ENCODE assay signal across 7 cellular contexts in genomic region chr10:90872648-90873020, GRCh38. TPM values are rescaled to one million over a fixed set of nuclear protein-coding genes. Genes with fewer than 3 reads are reported as not detected.
DNase-seq lines count a peak whose midpoint lies in the region; ATAC-seq and TF ChIP-seq lines count a peak whose summit lies in the region.

No MANE protein-coding gene starts in this region.

- H3K4me1 ChIP-seq in HCT116 (ENCODE audit: control insufficient read depth in 1 of 2, insufficient read depth in 2 of 2, low read length in 2 of 2), result peaks cover 6 to 17% of the 10 kb centered on the region in 2 experiments; a peak in 3 of 4 replicates
- H3K4me1 ChIP-seq in right cardiac atrium (ENCODE audit: control insufficient read depth, insufficient read depth, low read length), result peaks cover 3% of the 10 kb centered on the region

- H3K4me3 ChIP-seq in HCT116 (replicated peaks in 1 of 2; ENCODE audit: low read depth in 1 of 2, low read length in 2 of 2) (peak overlapping the region; percentile 86 to 92), right cardiac atrium (ENCODE audit: low read length) (peak overlapping the region; percentile 93)

- no peaks in the 10 kb centered on the region for H3K9me2 ChIP-seq in HCT116 (ENCODE audit: insufficient read depth)

- peaks cover 13 to 17% of the 10 kb centered on the region in 2 experiments; a peak in 3 of 4 replicates for H3K36me3 ChIP-seq in HCT116 (ENCODE audit: control insufficient read depth in 1 of 2, insufficient read depth in 2 of 2, low read length in 2 of 2)

- H3K9me3 ChIP-seq in HCT116 (ENCODE audit: control insufficient read depth in 1 of 2, insufficient read depth in 1 of 2, low read depth in 1 of 2, low read length in 2 of 2) (peaks cover 0 to 7% of the 10 kb centered on the region in 2 experiments; a peak in 2 of 4 replicates), right cardiac atrium (ENCODE audit: control insufficient read depth, low read length) (no peaks in the 10 kb centered on the region)

- H3K27me3 ChIP-seq in HCT116 (ENCODE audit: insufficient read depth, low read length) (no peaks in the 10 kb centered on the region), right cardiac atrium (ENCODE audit: control insufficient read depth, insufficient read depth) (no peaks in the 10 kb centered on the region)

- TF ChIP-seq CTCF in HCT116 (IDR thresholded peaks at IDR 0.05 in 2 of 3, conservative IDR thresholded peaks at IDR 0.05 in 1 of 3; ENCODE audit: borderline replicate concordance in 1 of 3, insufficient read depth in 1 of 3, low read depth in 2 of 3, low read length in 2 of 3) (no peak), VCaP (conservative IDR thresholded peaks at IDR 0.05) (no peak)

- H2AFZ ChIP-seq in HCT116 (ENCODE audit: low read depth, low read length, poor library complexity, severe bottlenecking), result no peak overlapping the region

- CTCF ChIA-PET in HCT116 (lab: Charles Lee), result no interaction called here

- H4K20me1 ChIP-seq in HCT116 (ENCODE audit: insufficient read depth), result no peaks in the 10 kb centered on the region

- no peak for TF ChIP-seq RAD21 in HCT116 (IDR thresholded peaks at IDR 0.05; ENCODE audit: low read depth)

- no peak for DNase-seq in HCT116 (ENCODE audit: low read depth, low spot score)
- no peak for DNase-seq in right cardiac atrium
- peak; percentile 10 for DNase-seq in stimulated activated naive CD8-positive, alpha-beta T cell treated with anti-CD3 and anti-CD28 coated beads, Interleukin-15, Interleukin-2, amounts not matched to agents 100 U/mL and 50 U/mL, for 24 hours
- DNase-seq in HUDEP-2 (lab: John Stamatoyannopoulos, UW; ENCODE audit: unreplicated experiment in 76 of 76), result no peak
- no peak for DNase-seq in putamen (ENCODE audit: low spot score)
- DNase-seq in DMS79 treated with DMSO at 0.1 percent for 48 hours (lab: John Stamatoyannopoulos, UW), result no peak

- H3K79me2 ChIP-seq in HCT116 (ENCODE audit: insufficient read depth, low read length), result peaks cover 38% of the 10 kb centered on the region

- BruUV-seq in HCT116 (replicated peaks; lab: Mats Ljungman, UMichigan), result TSS peak; percentile 60

- RAD21 ChIA-PET in HCT116 (lab: Charles Lee; ENCODE audit: low non-redundant PET in 1 of 2, low total read pairs in 2 of 2, uncharacterized antibody in 2 of 2, unreplicated experiment in 2 of 2), result no interaction called here

- intact Hi-C loops in HCT116 (cut with micrococcal nuclease), result no loop called here
- intact Hi-C loops in right cardiac atrium (cut with DNase I), result no loop called here

- POLR2A ChIA-PET in HCT116 (lab: Charles Lee), result no interaction called here

- 18% methylated on average over 8 of the region's 8 CpGs for WGBS in right cardiac atrium

- H3K4me2 ChIP-seq in HCT116 (ENCODE audit: low read length), result peak overlapping the region; percentile 83

- no peak overlapping the region for H3K27ac ChIP-seq in HCT116 (ENCODE audit: low read depth, low read length)
- peak overlapping the region; percentile 75; the same call in 1 of the 2 replicates for H3K27ac ChIP-seq in VCaP
- H3K27ac ChIP-seq in right cardiac atrium (ENCODE audit: low read length), result no peak overlapping the region

- TF ChIP-seq POLR2A in HCT116 (IDR thresholded peaks at IDR 0.05; ENCODE audit: borderline replicate concordance, extremely low read depth, insufficient read depth, insufficient read length), result no peak

- peak overlapping the region; percentile 75 for H3K9ac ChIP-seq in HCT116 (ENCODE audit: low read length)

- no peak for ATAC-seq in HCT116
- no peak for ATAC-seq in right cardiac atrium
- peak; percentile 21 for ATAC-seq in stimulated activated naive CD8-positive, alpha-beta T cell treated with anti-CD3 and anti-CD28 coated beads, Interleukin-15, Interleukin-2, amounts not matched to agents 100 U/mL and 50 U/mL, for 24 hours

TF ChIP-seq in HCT116, 20 proteins besides CTCF, POLR2A, EP300 and RAD21:
- TF ChIP-seq MAX (IDR thresholded peaks at IDR 0.05) (no peak), ATF3 (IDR thresholded peaks at IDR 0.05) (no peak), SP1 (IDR thresholded peaks at IDR 0.05; ENCODE audit: low read depth) (no peak), ZNF274 (IDR thresholded peaks at IDR 0.05; ENCODE audit: low read depth, low read length) (no peak), EZH2phosphoT487 (IDR thresholded peaks at IDR 0.05; ENCODE audit: borderline replicate concordance) (no peak), CBX3 (IDR thresholded peaks at IDR 0.05; ENCODE audit: low read depth) (no peak), FOSL1 (IDR thresholded peaks at IDR 0.05; ENCODE audit: low read depth) (no peak), EZH2 (IDR thresholded peaks at IDR 0.05) (no peak), YY1 (IDR thresholded peaks at IDR 0.05; ENCODE audit: extremely low read depth, insufficient replicate concordance, low read depth, low read length) (no peak), CEBPB (IDR thresholded peaks at IDR 0.05; ENCODE audit: low read depth) (no peak), POLR2AphosphoS5 (IDR thresholded peaks at IDR 0.05; ENCODE audit: low read depth, low read length) (no peak), SIN3A (IDR thresholded peaks at IDR 0.05; ENCODE audit: low read depth) (no peak), ELF1 (IDR thresholded peaks at IDR 0.05; ENCODE audit: borderline replicate concordance, low read depth) (no peak)
- TF ChIP-seq, protein P1, sequence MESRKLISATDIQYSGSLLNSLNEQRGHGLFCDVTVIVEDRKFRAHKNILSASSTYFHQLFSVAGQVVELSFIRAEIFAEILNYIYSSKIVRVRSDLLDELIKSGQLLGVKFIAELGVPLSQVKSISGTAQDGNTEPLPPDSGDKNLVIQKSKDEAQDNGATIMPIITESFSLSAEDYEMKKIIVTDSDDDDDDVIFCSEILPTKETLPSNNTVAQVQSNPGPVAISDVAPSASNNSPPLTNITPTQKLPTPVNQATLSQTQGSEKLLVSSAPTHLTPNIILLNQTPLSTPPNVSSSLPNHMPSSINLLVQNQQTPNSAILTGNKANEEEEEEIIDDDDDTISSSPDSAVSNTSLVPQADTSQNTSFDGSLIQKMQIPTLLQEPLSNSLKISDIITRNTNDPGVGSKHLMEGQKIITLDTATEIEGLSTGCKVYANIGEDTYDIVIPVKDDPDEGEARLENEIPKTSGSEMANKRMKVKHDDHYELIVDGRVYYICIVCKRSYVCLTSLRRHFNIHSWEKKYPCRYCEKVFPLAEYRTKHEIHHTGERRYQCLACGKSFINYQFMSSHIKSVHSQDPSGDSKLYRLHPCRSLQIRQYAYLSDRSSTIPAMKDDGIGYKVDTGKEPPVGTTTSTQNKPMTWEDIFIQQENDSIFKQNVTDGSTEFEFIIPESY (IDR thresholded peaks at IDR 0.05; ENCODE audit: extremely low read depth, insufficient replicate concordance, low read length), result no peak
TF ChIP-seq in HCT116: peak in this region for 0.

RNA-seq across cellular contexts. Expression of gene RPP30, which starts 0.9 kb away (rescaled TPM):
- total RNA-seq in HCT116 (2021; ENCODE audit: unreplicated experiment) (56.8 TPM), right cardiac atrium (10 to 100 TPM; 26.9 to 35.5 (median 31.5) TPM)
- 18.8 and 32.8 TPM in 2 replicates for polyA plus RNA-seq in HCT116 (2012)
- polyA plus RNA-seq in right cardiac atrium, result 40.1 TPM

RNA-seq across cellular contexts. Expression of gene HTR7, which starts 14.8 kb away (rescaled TPM):
- total RNA-seq in HCT116 (2021; ENCODE audit: unreplicated experiment) (32.2 TPM), right cardiac atrium (under 1 TPM; 0.14 to 0.58 (median 0.23) TPM)
- polyA plus RNA-seq in HCT116 (2012), result 18.9 and 20.6 TPM in 2 replicates
- 0.14 TPM for polyA plus RNA-seq in right cardiac atrium

RNA-seq across cellular contexts. Expression of gene ANKRD1, which starts 48.3 kb away (rescaled TPM):
- total RNA-seq in HCT116 (2021; ENCODE audit: unreplicated experiment), result not detected
- polyA plus RNA-seq in HCT116 (2012), result not detected in 2 replicates
- 1,000 to 10,000 TPM; 1,154 to 3,897 (median 2,224) TPM for total RNA-seq in right cardiac atrium
- polyA plus RNA-seq in right cardiac atrium, result 4,109 TPM

Comparison
In these comparisons a context has a peak if more than half of its experiments do, and no peak if none do; other contexts are left out.
1. RNA of gene HTR7, which starts 14.8 kb away (total RNA-seq): 32.2 TPM in HCT116 (single experiment); 0.14 to 0.58 TPM in right cardiac atrium; every median in the first group is over 10 times any median in the second.
2. RNA of gene ANKRD1, which starts 48.3 kb away (total RNA-seq): 1,154 to 3,897 TPM in right cardiac atrium; not detected in HCT116 (single experiment); every median in the first group is over 1,000 times any median in the second.